ENCODE assay signal across 25 cellular contexts in the genomic region with DNA sequence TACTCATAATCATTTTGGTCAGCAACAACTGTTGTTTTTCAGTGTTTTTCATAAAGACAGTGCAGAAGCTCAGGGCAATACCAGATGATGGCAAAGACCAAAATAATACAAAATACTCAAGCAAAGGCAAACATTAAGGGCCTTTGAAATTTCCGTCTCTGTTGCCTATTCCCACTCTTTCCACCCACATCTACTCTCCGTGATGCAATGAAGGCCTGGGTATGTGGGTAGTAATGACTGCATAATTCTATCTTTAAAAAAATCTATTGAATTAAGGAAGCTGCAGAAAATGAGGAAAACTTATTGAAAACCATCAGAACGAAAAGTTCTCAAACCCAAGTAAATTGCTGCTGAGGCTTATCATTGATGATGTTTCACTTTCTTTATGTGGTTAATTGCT.
DNase-seq lines count a peak whose midpoint lies in the region; ATAC-seq lines count a peak whose summit lies in the region.
"Had no signal": no experiment of that assay in that cellular context is flagged by ENCODE, and none has a peak within 500 bp of the region (broad histone marks: within the 10 kb centered on the region; RNA-seq: fewer than 3 reads in every experiment).

No MANE protein-coding gene starts in this region.

- H3K9me3 Mint-ChIP-seq in T-helper 2 cell treated with Interferon-gamma antibody and Interleukin-4, amounts not matched to agents 5 μg/mL and 100 μg/mL, for 36 hours = no peaks in the 10 kb centered on the region
- H3K9me3 Mint-ChIP-seq in activated CD4-positive, alpha-beta memory T cell treated with anti-CD3 and anti-CD28 coated beads, Interleukin-2, amount 10 ng/mL, durations not matched to agents 7 days and 5 days = no peaks in the 10 kb centered on the region
- H3K9me3 Mint-ChIP-seq: immature natural killer cell; stimulated activated memory B cell treated with anti-CD40 and anti-IgM and Interleukin-4, amounts not matched to agents 10 μg/mL and 1 μg/mL and 100 μg/mL, for 72 hours had no signal

- no peak overlapping the region for H3K27ac ChIP-seq in effector memory CD4-positive, alpha-beta T cell (ENCODE audit: insufficient read depth, low read length, poor library complexity, severe bottlenecking)
- H3K27ac ChIP-seq: GM23248, neutrophil, SJSA1, testis had no signal

- H3K36me3 Mint-ChIP-seq in T-helper 2 cell treated with Interferon-gamma antibody and Interleukin-4, amounts not matched to agents 5 μg/mL and 100 μg/mL, for 36 hours (ENCODE audit: low read depth) = peaks cover 6% of the 10 kb centered on the region
- H3K36me3 Mint-ChIP-seq in activated CD4-positive, alpha-beta memory T cell treated with anti-CD3 and anti-CD28 coated beads, Interleukin-2, amount 10 ng/mL, durations not matched to agents 7 days and 5 days (ENCODE audit: low read depth) = peaks cover 3% of the 10 kb centered on the region
- H3K36me3 Mint-ChIP-seq: immature natural killer cell had no signal

- H3K36me3 ChIP-seq in effector memory CD4-positive, alpha-beta T cell (ENCODE audit: control insufficient read depth, insufficient read depth, low read length) = no peaks in the 10 kb centered on the region
- H3K36me3 ChIP-seq: neutrophil, SJSA1 had no signal

- CTCF ChIA-PET in activated CD4-positive, alpha-beta memory T cell treated with anti-CD3 and anti-CD28 coated beads, Interleukin-2, amount 10 ng/mL, durations not matched to agents 7 days and 5 days (lab: Charles Lee) = interaction anchor here (1.7 kb wide), 1 partner anchor 203 kb away, joined by 3 read pairs; the partner anchor contains the start of gene MAML2

- peaks cover 37% of the 10 kb centered on the region for H3K4me1 Mint-ChIP-seq in T-helper 2 cell treated with Interferon-gamma antibody and Interleukin-4, amounts not matched to agents 5 μg/mL and 100 μg/mL, for 36 hours (ENCODE audit: low read depth)
- peaks cover 27% of the 10 kb centered on the region for H3K4me1 Mint-ChIP-seq in activated CD4-positive, alpha-beta memory T cell treated with anti-CD3 and anti-CD28 coated beads, Interleukin-2, amount 10 ng/mL, durations not matched to agents 7 days and 5 days

- no peaks in the 10 kb centered on the region for H3K27me3 Mint-ChIP-seq in T-helper 2 cell treated with Interferon-gamma antibody and Interleukin-4, amounts not matched to agents 5 μg/mL and 100 μg/mL, for 36 hours (ENCODE audit: low read depth)
- H3K27me3 Mint-ChIP-seq in activated CD4-positive, alpha-beta memory T cell treated with anti-CD3 and anti-CD28 coated beads, Interleukin-2, amount 10 ng/mL, durations not matched to agents 7 days and 5 days = no peaks in the 10 kb centered on the region
- H3K27me3 Mint-ChIP-seq: progenitor cell of endocrine pancreas; stimulated activated memory B cell treated with anti-CD40 and anti-IgM and Interleukin-4, amounts not matched to agents 10 μg/mL and 1 μg/mL and 100 μg/mL, for 72 hours had no signal

- DNase-seq in T-helper 2 cell treated with Interferon-gamma antibody and Interleukin-4, amounts not matched to agents 5 μg/mL and 100 μg/mL, for 36 hours (ENCODE audit: low spot score) = no peak
- DNase-seq in T-helper 2 cell (no peak), CD1c-positive myeloid dendritic cell (ENCODE audit: extremely low spot score) (peak; percentile 83), SKM-1 treated with dmso at 0.1 percent for 144 hours (lab: John Stamatoyannopoulos, UW; ENCODE audit: unreplicated experiment) (no peak), left lobe of liver (ENCODE audit: low spot score) (no peak), cerebellum (ENCODE audit: low spot score) (no peak)
- DNase-seq in activated CD4-positive, alpha-beta memory T cell treated with anti-CD3 and anti-CD28 coated beads, Interleukin-2, amount 10 ng/mL, durations not matched to agents 7 days and 5 days = no peak
- no peak for DNase-seq in effector memory CD4-positive, alpha-beta T cell
- DNase-seq: 8988T; activated CD4-positive, alpha-beta T cell treated with anti-CD3 and anti-CD28 coated beads for 48 hours; DMS153; GM23248; hippocampal formation; immature natural killer cell; left colon; NCI-H1436; NCI-H446 treated with DMSO at 0.1 percent for 48 hours; NCI-H82; stimulated activated CD4-positive, alpha-beta T cell treated with anti-CD3 and anti-CD28 coated beads, Interleukin-4, amount 100 ng/mL, for 24 hours; testis had no signal

- peaks cover 23% of the 10 kb centered on the region for H3K4me1 ChIP-seq in effector memory CD4-positive, alpha-beta T cell (ENCODE audit: control insufficient read depth, insufficient read depth, low read length, poor library complexity, severe bottlenecking)
- H3K4me1 ChIP-seq: testis had no signal

- H3K4me3 Mint-ChIP-seq in T-helper 2 cell treated with Interferon-gamma antibody and Interleukin-4, amounts not matched to agents 5 μg/mL and 100 μg/mL, for 36 hours = peak overlapping the region; percentile 57
- no peak overlapping the region for H3K4me3 Mint-ChIP-seq in activated CD4-positive, alpha-beta memory T cell treated with anti-CD3 and anti-CD28 coated beads, Interleukin-2, amount 10 ng/mL, durations not matched to agents 7 days and 5 days
- H3K4me3 Mint-ChIP-seq: immature natural killer cell; stimulated activated memory B cell treated with anti-CD40 and anti-IgM and Interleukin-4, amounts not matched to agents 10 μg/mL and 1 μg/mL and 100 μg/mL, for 72 hours had no signal

- no peaks in the 10 kb centered on the region for H3K27me3 ChIP-seq in effector memory CD4-positive, alpha-beta T cell (replicated peaks; ENCODE audit: control insufficient read depth, insufficient read depth, low read length, poor library complexity, severe bottlenecking)
- H3K27me3 ChIP-seq: SJSA1, testis had no signal

- ATAC-seq in left lobe of liver = no peak
- ATAC-seq: left colon; sciatic nerve; stimulated activated memory B cell treated with anti-CD40 and anti-IgM and Interleukin-4, amounts not matched to agents 10 μg/mL and 1 μg/mL and 100 μg/mL, for 72 hours had no signal

- POLR2A ChIA-PET in activated CD4-positive, alpha-beta memory T cell treated with anti-CD3 and anti-CD28 coated beads, Interleukin-2, amount 10 ng/mL, durations not matched to agents 7 days and 5 days (lab: Charles Lee) = interaction anchor here (0.7 to 1.4 kb wide), 2 partner anchors 28 to 65 kb away, joined by 3 to 4 read pairs; no protein-coding TSS in a partner anchor

- H3K27ac Mint-ChIP-seq in T-helper 2 cell treated with Interferon-gamma antibody and Interleukin-4, amounts not matched to agents 5 μg/mL and 100 μg/mL, for 36 hours = peak overlapping the region; percentile 33
- peak overlapping the region; percentile 1 for H3K27ac Mint-ChIP-seq in activated CD4-positive, alpha-beta memory T cell treated with anti-CD3 and anti-CD28 coated beads, Interleukin-2, amount 10 ng/mL, durations not matched to agents 7 days and 5 days
- H3K27ac Mint-ChIP-seq: progenitor cell of endocrine pancreas; stimulated activated memory B cell treated with anti-CD40 and anti-IgM and Interleukin-4, amounts not matched to agents 10 μg/mL and 1 μg/mL and 100 μg/mL, for 72 hours had no signal

- H3K9me3 ChIP-seq in effector memory CD4-positive, alpha-beta T cell (ENCODE audit: control insufficient read depth, low read length) = no peaks in the 10 kb centered on the region
- H3K9me3 ChIP-seq: neutrophil, SJSA1, testis had no signal

- H3K4me3 ChIP-seq in effector memory CD4-positive, alpha-beta T cell (ENCODE audit: insufficient read depth, low read depth, low read length, poor library complexity, severe bottlenecking) = peak overlapping the region; percentile 19
- H3K4me3 ChIP-seq: GM23248, SJSA1, testis had no signal
